In genomic region chr3:149618151-149619123, GRCh38 we compare ENCODE assay signal across 12 cellular contexts. TPM values are rescaled to one million over a fixed set of nuclear protein-coding genes. Genes with fewer than 3 reads are reported as not detected.
DNase-seq lines count a peak whose midpoint lies in the region; ATAC-seq and TF ChIP-seq lines count a peak whose summit lies in the region.
"Had no signal": no experiment of that assay in that cellular context is flagged by ENCODE, and none has a peak within 500 bp of the region (broad histone marks: within the 10 kb centered on the region; RNA-seq: fewer than 3 reads in every experiment).

No MANE protein-coding gene starts in this region.

- peak overlapping the region; percentile 61 for H3K27ac Mint-ChIP-seq in mesothelial cell of epicardium

- TF ChIP-seq CTCF in AG10803 (conservative IDR thresholded peaks at IDR 0.05; ENCODE audit: low read length) (no peak), RWPE2 (IDR thresholded peaks at IDR 0.05; ENCODE audit: poor library complexity, severe bottlenecking) (no peak), mesothelial cell of epicardium (IDR thresholded peaks at IDR 0.05; ENCODE audit: unreplicated experiment) (no peak)

- peaks cover 6% of the 10 kb centered on the region for H3K36me3 Mint-ChIP-seq in mesothelial cell of epicardium

- no peak for TF ChIP-seq POLR2A in erythroblast (IDR thresholded peaks at IDR 0.05; ENCODE audit: low read length)

- H3K27me3 Mint-ChIP-seq in mesothelial cell of epicardium (ENCODE audit: low read depth): no peaks in the 10 kb centered on the region
- H3K27me3 Mint-ChIP-seq: type B pancreatic cell had no signal

- H3K27me3 ChIP-seq in RWPE2 (ENCODE audit: insufficient read depth, poor library complexity, severe bottlenecking): no peaks in the 10 kb centered on the region

- no peaks in the 10 kb centered on the region for H3K9me3 Mint-ChIP-seq in mesothelial cell of epicardium
- H3K9me3 Mint-ChIP-seq: neural crest cell, type B pancreatic cell had no signal

- H3K4me1 Mint-ChIP-seq in mesothelial cell of epicardium: peaks cover 52% of the 10 kb centered on the region

- DNase-seq in AG10803 (ENCODE audit: low read depth): peak; percentile 25
- no peak for DNase-seq in RWPE2 (ENCODE audit: low spot score)
- no peak for DNase-seq in mesothelial cell of epicardium (ENCODE audit: low spot score in 2 of 2, unreplicated experiment in 2 of 2)
- DNase-seq in NCI-H524 (lab: John Stamatoyannopoulos, UW): no peak
- no peak for DNase-seq in NCI-H526 treated with DMSO at 0.1 percent for 48 hours (lab: John Stamatoyannopoulos, UW)
- no peak for DNase-seq in erythroblast (lab: John Stamatoyannopoulos, UW)
- DNase-seq: MV-4-11 had no signal

- H3K4me1 ChIP-seq in RWPE2 (ENCODE audit: insufficient read depth, poor library complexity, severe bottlenecking): peaks cover 30% of the 10 kb centered on the region
- H3K4me1 ChIP-seq: HAP-1 had no signal

- peak; percentile 33; the same call in 1 of the 3 replicates for ATAC-seq in RWPE2 (ENCODE audit: low read depth)
- peak; percentile 30 for ATAC-seq in esophagus mucosa
- no peak for ATAC-seq in HG03196 (IDR thresholded peaks at IDR 0.05; ENCODE audit: unreplicated experiment)

- no peak overlapping the region for H3K4me3 ChIP-seq in AG10803 (ENCODE audit: low read length)
- H3K4me3 ChIP-seq in RWPE2 (ENCODE audit: severe bottlenecking): no peak overlapping the region
- H3K4me3 ChIP-seq: HAP-1 had no signal

- H3K27ac ChIP-seq in RWPE2 (ENCODE audit: poor library complexity, severe bottlenecking): peak overlapping the region; percentile 21

- no peaks in the 10 kb centered on the region for H3K36me3 ChIP-seq in RWPE2 (ENCODE audit: low read depth)
- H3K36me3 ChIP-seq: HAP-1 had no signal

- H3K4me3 Mint-ChIP-seq in mesothelial cell of epicardium: no peak overlapping the region
- H3K4me3 Mint-ChIP-seq: neural crest cell, type B pancreatic cell had no signal

- no peaks in the 10 kb centered on the region for H3K9me3 ChIP-seq in RWPE2 (ENCODE audit: severe bottlenecking)
- H3K9me3 ChIP-seq: HAP-1 had no signal

RNA-seq across cellular contexts. Expression of gene WWTR1, which starts 39.4 kb away (rescaled TPM):
- total RNA-seq in esophagus mucosa (30.7 TPM), mesothelial cell of epicardium (93.2 to 98.0 TPM (median 97.4 TPM) in 3 replicates)
